1 cellular context compared by ENCODE assay signal in genomic region chr18:32287249-32287648, GRCh38.
TF ChIP-seq lines count a peak whose summit lies in the region.

No MANE protein-coding gene starts in this region.

TF ChIP-seq in K562, 482 proteins besides CTCF, POLR2A, EP300 and RAD21:
- TF ChIP-seq ZNF165 (CRISPR knock-in tag; IDR thresholded peaks at IDR 0.05; ENCODE audit: borderline replicate concordance): no peak
- no peak for TF ChIP-seq ZNF444 (CRISPR knock-in tag; IDR thresholded peaks at IDR 0.05)
- TF ChIP-seq MYNN (IDR thresholded peaks at IDR 0.05): peak; percentile 20; the same call in 1 of the 2 replicates
- TF ChIP-seq MYNN (CRISPR knock-in tag; IDR thresholded peaks at IDR 0.05): no peak
- TF ChIP-seq TCF3 (CRISPR knock-in tag; IDR thresholded peaks at IDR 0.05): no peak
- TF ChIP-seq RFX1 (IDR thresholded peaks at IDR 0.05): peak; percentile 72
